Comparison of ENCODE assay signal across 8 cellular contexts in the genomic region with DNA sequence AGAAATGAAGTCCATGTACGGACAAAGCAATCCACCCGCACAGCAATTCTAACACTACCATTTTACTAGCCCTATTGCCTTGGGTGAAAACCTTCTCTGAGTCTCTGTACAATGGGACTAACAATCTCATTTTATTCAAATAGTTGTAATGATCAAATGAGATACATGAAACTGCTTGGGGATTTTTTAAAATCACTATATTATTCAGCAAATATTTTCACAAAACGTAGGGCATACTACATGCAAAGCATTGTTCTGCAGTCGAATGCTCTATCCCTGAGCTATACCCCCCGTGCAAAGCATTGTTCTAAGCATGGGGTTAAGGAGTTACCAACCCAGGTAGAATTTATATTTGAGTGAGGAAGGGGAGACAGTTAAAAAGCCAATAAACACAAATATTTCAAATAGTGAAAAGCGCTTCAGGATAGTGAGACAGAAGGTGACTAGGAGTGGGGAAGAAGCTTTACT.
DNase-seq lines count a peak whose midpoint lies in the region; ATAC-seq and TF ChIP-seq lines count a peak whose summit lies in the region.

No MANE protein-coding gene starts in this region.

- peaks cover 40% of the 10 kb centered on the region for H3K4me1 Mint-ChIP-seq in activated naive CD4-positive, alpha-beta T cell treated with anti-CD3 and anti-CD28 coated beads, Interleukin-2, amount 10 ng/mL, durations not matched to agents 7 days and 5 days

- H4K20me1 ChIP-seq in KMS-11 (ENCODE audit: insufficient read depth), result no peaks in the 10 kb centered on the region

- TF ChIP-seq CTCF in KMS-11 (conservative IDR thresholded peaks at IDR 0.05; ENCODE audit: low read depth, low read length) (no peak), choroid plexus epithelial cell (conservative IDR thresholded peaks at IDR 0.05; ENCODE audit: low read depth, low read length) (no peak)

- H3K79me2 ChIP-seq in KMS-11 (ENCODE audit: insufficient read depth, low read depth), result peaks cover 39% of the 10 kb centered on the region

- H3K4me2 ChIP-seq in KMS-11, result peak overlapping the region; percentile 91

- no peak for DNase-seq in activated naive CD4-positive, alpha-beta T cell treated with anti-CD3 and anti-CD28 coated beads, Interleukin-2, amount 10 ng/mL, durations not matched to agents 7 days and 5 days
- DNase-seq in activated naive CD4-positive, alpha-beta T cell treated with anti-CD3 and anti-CD28 coated beads, Interleukin-2, amount 50 U/mL, for 16 hours, result no peak
- DNase-seq in choroid plexus epithelial cell (ENCODE audit: low read depth) (no peak), SKM-1 (lab: John Stamatoyannopoulos, UW; ENCODE audit: unreplicated experiment) (no peak)
- no peak for DNase-seq in activated CD8-positive, alpha-beta memory T cell treated with anti-CD3 and anti-CD28 coated beads, Interleukin-2, amount 50 U/mL, for 48 hours

- CTCF ChIA-PET in activated naive CD4-positive, alpha-beta T cell treated with anti-CD3 and anti-CD28 coated beads, Interleukin-2, amount 10 ng/mL, durations not matched to agents 7 days and 5 days (lab: Charles Lee), result interaction anchor here (1.2 kb wide), 1 partner anchor 49 kb away, joined by 4 read pairs; a partner anchor contains a TSS

- H3K4me3 Mint-ChIP-seq in activated naive CD4-positive, alpha-beta T cell treated with anti-CD3 and anti-CD28 coated beads, Interleukin-2, amount 10 ng/mL, durations not matched to agents 7 days and 5 days, result peak overlapping the region; percentile 97

- no peaks in the 10 kb centered on the region for H3K9me3 ChIP-seq in neuron (ENCODE audit: low read length)

- ATAC-seq in HG03565 (IDR thresholded peaks at IDR 0.05; ENCODE audit: unreplicated experiment), result no peak

- peak overlapping the region; percentile 59 for H3K27ac ChIP-seq in KMS-11

- no peaks in the 10 kb centered on the region for H3K9me3 Mint-ChIP-seq in activated naive CD4-positive, alpha-beta T cell treated with anti-CD3 and anti-CD28 coated beads, Interleukin-2, amount 10 ng/mL, durations not matched to agents 7 days and 5 days

- H3K27me3 ChIP-seq in KMS-11 (ENCODE audit: insufficient read depth, low read depth) (no peaks in the 10 kb centered on the region), neuron (ENCODE audit: insufficient read depth, low read length) (no peaks in the 10 kb centered on the region)

- H3K4me1 ChIP-seq in KMS-11 (ENCODE audit: low read depth, poor library complexity, severe bottlenecking), result peaks cover 33% of the 10 kb centered on the region
- H3K4me1 ChIP-seq in neuron (ENCODE audit: insufficient read depth, low read length), result peaks cover 22% of the 10 kb centered on the region

- H3K27me3 Mint-ChIP-seq in activated naive CD4-positive, alpha-beta T cell treated with anti-CD3 and anti-CD28 coated beads, Interleukin-2, amount 10 ng/mL, durations not matched to agents 7 days and 5 days, result peaks cover 10% of the 10 kb centered on the region

- H3K36me3 Mint-ChIP-seq in activated naive CD4-positive, alpha-beta T cell treated with anti-CD3 and anti-CD28 coated beads, Interleukin-2, amount 10 ng/mL, durations not matched to agents 7 days and 5 days, result peaks cover 3% of the 10 kb centered on the region

- H3K9ac ChIP-seq in KMS-11, result peak overlapping the region; percentile 78; the same call in 1 of the 2 replicates

- H3K4me3 ChIP-seq in KMS-11 (IDR thresholded peaks at IDR 0.05; ENCODE audit: insufficient read depth, low read depth, low read length), result peak overlapping the region; percentile 17
- peak overlapping the region; percentile 83 for H3K4me3 ChIP-seq in choroid plexus epithelial cell (ENCODE audit: low read depth, low read length)
- peak overlapping the region; percentile 76 for H3K4me3 ChIP-seq in neuron (ENCODE audit: low read length)

- peak overlapping the region; percentile 92 for H3K27ac Mint-ChIP-seq in activated naive CD4-positive, alpha-beta T cell treated with anti-CD3 and anti-CD28 coated beads, Interleukin-2, amount 10 ng/mL, durations not matched to agents 7 days and 5 days

- H3K36me3 ChIP-seq in KMS-11 (ENCODE audit: insufficient read depth), result no peaks in the 10 kb centered on the region
- no peaks in the 10 kb centered on the region for H3K36me3 ChIP-seq in neuron (ENCODE audit: insufficient read depth, low read length)

- peak overlapping the region; percentile 70 for H2AFZ ChIP-seq in KMS-11 (ENCODE audit: low read depth)
- peak overlapping the region; percentile 77 for H2AFZ ChIP-seq in neuron (ENCODE audit: low read depth, low read length)

Comparison
In these comparisons a context has a peak if more than half of its experiments do, and no peak if none do; other contexts are left out.
1. H3K4me3 ChIP-seq: peak in every context shown above with its lines; median percentile 83 in choroid plexus epithelial cell; 76 in neuron; 17 in KMS-11.